ENCODE assay signal across 8 cellular contexts in the genomic region with DNA sequence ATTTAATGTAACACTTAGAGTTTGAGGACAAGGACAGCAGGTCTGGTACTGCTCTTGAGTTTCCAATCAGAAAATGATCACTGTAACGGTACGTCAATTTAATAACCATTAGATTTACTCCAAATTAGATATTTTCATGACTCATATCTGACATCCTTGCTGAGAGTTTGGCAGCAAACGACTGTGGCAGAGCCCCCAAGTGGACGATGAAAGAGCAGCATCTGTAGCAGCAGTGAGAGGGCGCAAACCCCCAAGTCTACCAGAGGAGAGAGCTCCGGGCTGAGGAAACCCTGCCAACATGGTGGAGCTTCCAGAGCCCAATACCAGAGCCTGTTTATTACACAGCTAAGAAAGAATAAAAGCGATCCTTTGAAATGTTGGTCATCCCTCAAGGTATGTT.
DNase-seq lines count a peak whose midpoint lies in the region; ATAC-seq lines count a peak whose summit lies in the region.

No MANE protein-coding gene starts in this region.

- DNase-seq in DMS 273 (lab: John Stamatoyannopoulos, UW; ENCODE audit: unreplicated experiment) (peak; percentile 82), NCI-H2171 treated with DMSO at 0.1 percent for 48 hours (lab: John Stamatoyannopoulos, UW) (peak; percentile 42), amniotic stem cell (lab: John Stamatoyannopoulos, UW) (peak; percentile 19), iPS DF 19.7 (ENCODE audit: low read depth, low spot score) (peak; percentile 30), NCI-H187 (lab: John Stamatoyannopoulos, UW) (no peak)
- peak; percentile 3 to 7 for DNase-seq in stimulated activated CD8-positive, alpha-beta memory T cell treated with anti-CD3 and anti-CD28 coated beads, Interleukin-2, amount 100 ng/mL, for 48 hours (ENCODE audit: low read depth in 2 of 2)

- ATAC-seq in GM19043 (IDR thresholded peaks at IDR 0.05; ENCODE audit: low read depth, unreplicated experiment) (peak; percentile 100), HG03064 (IDR thresholded peaks at IDR 0.05; ENCODE audit: low read depth, unreplicated experiment) (peak; percentile 100)

Comparison
In these comparisons a context has a peak if more than half of its experiments do, and no peak if none do; other contexts are left out.
1. DNase-seq: peak in DMS 273 (single experiment), NCI-H2171 treated with DMSO at 0.1 percent for 48 hours (single experiment), amniotic stem cell (single experiment), iPS DF 19.7 (single experiment) and stimulated activated CD8-positive, alpha-beta memory T cell treated with anti-CD3 and anti-CD28 coated beads, Interleukin-2, amount 100 ng/mL, for 48 hours (2 of 2); none in NCI-H187 (0 of 2).